In the genomic region with DNA sequence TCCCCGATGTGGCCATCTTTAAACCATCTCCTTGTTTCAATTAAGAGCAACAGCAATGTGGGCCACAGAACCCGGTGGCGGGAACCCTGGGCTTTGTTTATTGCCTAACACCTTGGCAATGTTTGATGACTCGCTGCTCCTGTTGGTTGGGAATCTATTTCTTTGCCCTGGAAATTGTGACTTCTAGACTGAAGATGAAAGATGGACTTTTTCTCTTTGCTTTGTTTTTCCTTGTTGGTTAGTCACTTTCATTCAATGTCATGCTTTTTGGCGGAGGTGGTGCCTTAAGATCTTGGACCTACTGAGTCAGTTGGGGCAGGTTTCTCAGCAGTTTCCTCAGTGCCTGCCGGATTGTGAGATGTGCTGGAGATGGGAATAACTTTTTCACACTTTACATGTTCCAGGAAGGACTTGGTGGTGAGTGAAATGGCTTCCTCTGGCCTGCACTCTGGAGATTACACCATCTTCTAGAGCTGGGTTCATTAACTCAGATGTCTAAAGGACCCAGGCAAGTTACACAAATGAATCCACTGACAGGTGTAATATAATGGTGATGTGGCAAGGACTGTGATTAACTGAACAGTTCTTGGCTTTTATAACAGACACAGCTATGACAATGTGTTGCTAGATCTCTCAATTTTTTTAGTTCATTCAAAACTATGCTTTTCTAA, we compare ENCODE assay signal across 19 cellular contexts. TPM values are rescaled to one million over a fixed set of nuclear protein-coding genes. Genes with fewer than 3 reads are reported as not detected.
A peak's percentile ranks its signal among the peaks of the same experiment; 100 is the strongest.
DNase-seq lines count a peak whose midpoint lies in the region; TF ChIP-seq lines count a peak whose summit lies in the region.
"Had no signal": no experiment of that assay in that cellular context is flagged by ENCODE, and none has a peak within 500 bp of the region (broad histone marks: within the 10 kb centered on the region; RNA-seq: fewer than 3 reads in every experiment).

No MANE protein-coding gene starts in this region.

- TF ChIP-seq CTCF in epithelial cell of esophagus (IDR thresholded peaks at IDR 0.05; ENCODE audit: insufficient read depth, low read depth, low read length, missing control alignments) (no peak), thyroid gland (IDR thresholded peaks at IDR 0.05) (no peak)

- no peaks in the 10 kb centered on the region for H3K27me3 ChIP-seq in thyroid gland
- H3K27me3 ChIP-seq: ascending aorta; BLaER1 treated with 17β-estradiol and CSF1 and Interleukin-3, amounts not matched to agents 10 nM and 100 nM; right lobe of liver; upper lobe of left lung had no signal

- no peak for TF ChIP-seq POLR2A in thyroid gland (IDR thresholded peaks at IDR 0.05)

- H3K4me3 ChIP-seq in epithelial cell of esophagus (ENCODE audit: low read length), result no peak overlapping the region
- H3K4me3 ChIP-seq in thyroid gland (replicated peaks in 1 of 3), result no peak overlapping the region
- H3K4me3 ChIP-seq: A549; ascending aorta; BLaER1 treated with 17β-estradiol and CSF1 and Interleukin-3, amounts not matched to agents 10 nM and 100 nM; right lobe of liver; SJCRH30; upper lobe of left lung had no signal

- H3K36me3 ChIP-seq in thyroid gland, result no peaks in the 10 kb centered on the region
- H3K36me3 ChIP-seq: ascending aorta; BLaER1 treated with 17β-estradiol and CSF1 and Interleukin-3, amounts not matched to agents 10 nM and 100 nM; right lobe of liver; SJCRH30; upper lobe of left lung had no signal

- peak; percentile 28 to 34 for DNase-seq in activated CD4-positive, alpha-beta T cell treated with anti-CD3 and anti-CD28 coated beads for 4 hours
- no peak for DNase-seq in activated CD4-positive, alpha-beta T cell treated with anti-CD3 and anti-CD28 coated beads for 1 hour
- DNase-seq in activated CD4-positive, alpha-beta T cell treated with anti-CD3 and anti-CD28 coated beads, Interleukin-2, amount 50 U/mL, for 4 hours, result peak; percentile 22 to 35
- DNase-seq in epithelial cell of esophagus (ENCODE audit: low read depth) (peak; percentile 48), COR-L47 (lab: John Stamatoyannopoulos, UW) (no peak), thyroid gland (no peak), NCI-H345 treated with DMSO at 0.1 percent for 48 hours (lab: John Stamatoyannopoulos, UW; ENCODE audit: unreplicated experiment) (no peak)
- DNase-seq in stimulated activated CD4-positive, alpha-beta T cell treated with anti-CD3 and anti-CD28 coated beads, Interleukin-2, amount 100 ng/mL, for 4 hours (ENCODE audit: low read depth), result peak; percentile 27
- DNase-seq: effector memory CD4-positive, alpha-beta T cell; Karpas-422; NCI-H69; occipital lobe; right lobe of liver; SJCRH30; upper lobe of left lung had no signal

- H3K4me1 ChIP-seq in thyroid gland, result no peaks in the 10 kb centered on the region
- H3K4me1 ChIP-seq: A549, ascending aorta, right lobe of liver, SJCRH30, upper lobe of left lung had no signal

- WGBS in thyroid gland, 2 donors, result 89 to 91% methylated on average over 6 of the region's 6 CpGs

- intact Hi-C loops in thyroid gland (cut with DNase I), result no loop called here

- H3K9me3 ChIP-seq in thyroid gland, result no peaks in the 10 kb centered on the region
- H3K9me3 ChIP-seq: A549; ascending aorta; BLaER1 treated with 17β-estradiol and CSF1 and Interleukin-3, amounts not matched to agents 10 nM and 100 nM; right lobe of liver; SJCRH30; upper lobe of left lung had no signal

- no peak overlapping the region for H3K27ac ChIP-seq in thyroid gland
- H3K27ac ChIP-seq: A549; ascending aorta; BLaER1 treated with 17β-estradiol and CSF1 and Interleukin-3, amounts not matched to agents 10 nM and 100 nM; right lobe of liver; SJCRH30; upper lobe of left lung had no signal

RNA-seq across cellular contexts. Expression of gene TSHZ2, which starts 56.3 kb away (rescaled TPM):
- total RNA-seq in thyroid gland, result 10 to 100 TPM; 11.0 to 27.9 (median 14.0) TPM
- total RNA-seq: HT1080, SJCRH30 had no signal

Comparison
In these comparisons a context has a peak if more than half of its experiments do, and no peak if none do; other contexts are left out.
1. DNase-seq: peak in activated CD4-positive, alpha-beta T cell treated with anti-CD3 and anti-CD28 coated beads for 4 hours (2 of 2), activated CD4-positive, alpha-beta T cell treated with anti-CD3 and anti-CD28 coated beads, Interleukin-2, amount 50 U/mL, for 4 hours (2 of 2), epithelial cell of esophagus (single experiment) and stimulated activated CD4-positive, alpha-beta T cell treated with anti-CD3 and anti-CD28 coated beads, Interleukin-2, amount 100 ng/mL, for 4 hours (single experiment); none in activated CD4-positive, alpha-beta T cell treated with anti-CD3 and anti-CD28 coated beads for 1 hour (single experiment), COR-L47 (single experiment), thyroid gland (0 of 2) and NCI-H345 treated with DMSO at 0.1 percent for 48 hours (single experiment).